In the genomic region with DNA sequence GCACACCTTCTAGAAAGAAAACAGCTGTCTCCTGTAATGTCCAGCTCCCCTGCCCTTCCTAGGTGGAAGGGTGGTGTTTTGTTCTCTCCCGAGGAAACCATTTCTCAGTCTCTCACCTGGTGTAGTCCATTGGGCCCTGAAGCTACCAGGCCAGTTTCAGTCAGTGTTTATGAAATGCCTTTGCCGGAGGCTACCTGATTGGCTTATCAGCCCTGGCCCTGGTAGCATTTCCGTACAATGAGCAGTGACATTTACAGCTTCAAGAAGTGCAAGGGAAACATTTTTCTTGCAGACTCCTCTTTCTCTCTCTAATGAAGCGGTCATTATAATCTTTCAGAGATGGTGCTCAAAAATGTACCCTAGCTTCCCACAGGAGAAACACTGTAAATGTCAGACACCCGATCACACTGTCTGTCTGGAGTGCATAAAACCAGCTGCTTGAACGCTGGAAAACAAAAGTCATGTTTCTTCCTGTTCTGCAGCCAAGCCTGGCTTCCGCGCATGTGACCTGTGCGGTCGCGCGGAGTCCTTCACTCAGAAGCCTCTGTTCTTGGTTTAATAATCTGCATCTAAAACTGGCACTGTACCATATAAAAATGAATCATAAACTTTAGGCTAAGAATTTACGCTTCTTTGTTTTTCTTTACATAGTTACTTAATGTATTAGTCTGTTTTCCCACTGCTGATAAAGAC, we compare ENCODE assay signal across 17 cellular contexts. TPM values are rescaled to one million over a fixed set of nuclear protein-coding genes. Genes with fewer than 3 reads are reported as not detected.
DNase-seq lines count a peak whose midpoint lies in the region; ATAC-seq and TF ChIP-seq lines count a peak whose summit lies in the region.
"Had no signal": no experiment of that assay in that cellular context is flagged by ENCODE, and none has a peak within 500 bp of the region (broad histone marks: within the 10 kb centered on the region; RNA-seq: fewer than 3 reads in every experiment).

No MANE protein-coding gene starts in this region.

- H3K4me3 ChIP-seq in SJCRH30 = no peak overlapping the region
- H3K4me3 ChIP-seq in stomach = peak overlapping the region in 1 of 4 donors; percentile 3
- H3K4me3 ChIP-seq: smooth muscle cell, suprapubic skin had no signal

- no peak for ATAC-seq in activated naive CD4-positive, alpha-beta T cell treated with anti-CD3 and anti-CD28 coated beads, Interleukin-2, amount 50 U/mL, for 72 hours
- ATAC-seq in GM19463 (IDR thresholded peaks at IDR 0.05; ENCODE audit: unreplicated experiment) (no peak), HG03571 (IDR thresholded peaks at IDR 0.05; ENCODE audit: unreplicated experiment) (no peak)

- no peaks in the 10 kb centered on the region for H3K36me3 Mint-ChIP-seq in activated naive CD4-positive, alpha-beta T cell treated with anti-CD3 and anti-CD28 coated beads, Interleukin-2, amount 50 U/mL, for 72 hours
- H3K36me3 Mint-ChIP-seq: CD4-positive, alpha-beta memory T cell had no signal

- peak overlapping the region; percentile 63 for H3K27ac ChIP-seq in SJCRH30
- peak overlapping the region in 4 of 5 donors; percentile 27 to 77 (median 42) for H3K27ac ChIP-seq in stomach
- H3K27ac ChIP-seq: suprapubic skin had no signal

- no peak for TF ChIP-seq POLR2A in stomach (IDR thresholded peaks at IDR 0.05)

- peaks cover 0 to 6% of the 10 kb centered on the region in 2 donors for H3K9me3 Mint-ChIP-seq in activated naive CD4-positive, alpha-beta T cell treated with anti-CD3 and anti-CD28 coated beads, Interleukin-2, amount 50 U/mL, for 72 hours
- H3K9me3 Mint-ChIP-seq: activated CD4-positive, alpha-beta memory T cell treated with anti-CD3 and anti-CD28 coated beads, Interleukin-2, amount 10 ng/mL, durations not matched to agents 7 days and 5 days; neural crest cell had no signal

- no peaks in the 10 kb centered on the region for H3K27me3 ChIP-seq in SJCRH30
- peaks cover 0 to 16% (median 0%) of the 10 kb centered on the region in 3 donors for H3K27me3 ChIP-seq in stomach

- TF ChIP-seq CTCF in stomach (IDR thresholded peaks at IDR 0.05) = no peak

- H3K4me1 ChIP-seq in SJCRH30 (peaks cover 17% of the 10 kb centered on the region), stomach (no peaks in the 10 kb centered on the region)

- intact Hi-C loops in stomach (cut with DNase I; ENCODE audit: low total_unique reads) = no loop called here

- no peak for TF ChIP-seq EP300 in stomach (IDR thresholded peaks at IDR 0.05)

- H3K27ac Mint-ChIP-seq in activated naive CD4-positive, alpha-beta T cell treated with anti-CD3 and anti-CD28 coated beads, Interleukin-2, amount 50 U/mL, for 72 hours = no peak overlapping the region
- H3K27ac Mint-ChIP-seq: activated CD4-positive, alpha-beta memory T cell treated with anti-CD3 and anti-CD28 coated beads, Interleukin-2, amount 10 ng/mL, durations not matched to agents 7 days and 5 days had no signal

- H3K9me3 ChIP-seq in SJCRH30 (replicated peaks) (0 out of 2 replicates have a peak, but pooled peaks cover 6% of the 10 kb centered on the region), stomach (peaks cover 0 to 10% (median 9%) of the 10 kb centered on the region in 4 donors)
- H3K9me3 ChIP-seq: suprapubic skin had no signal

- peak; percentile 24 for DNase-seq in activated naive CD4-positive, alpha-beta T cell treated with Interleukin-2 at 50 U/mL for 16 hours
- DNase-seq in activated naive CD4-positive, alpha-beta T cell treated with anti-CD3 and anti-CD28 coated beads, Interleukin-2, amount 50 U/mL, for 72 hours (ENCODE audit: low spot score in 2 of 2) = no peak
- DNase-seq in SJCRH30 (no peak), foreskin melanocyte (peak; percentile 92), stomach (peak; percentile 40)
- DNase-seq: activated CD4-positive, alpha-beta memory T cell treated with anti-CD3 and anti-CD28 coated beads, Interleukin-2, amount 10 ng/mL, durations not matched to agents 7 days and 5 days; aorta; hypothalamus; mesenchymal stem cell; NCI-H2029; stimulated activated CD4-positive, alpha-beta T cell treated with anti-CD3 and anti-CD28 coated beads, Interleukin-4, amount 100 ng/mL, for 1 hour had no signal

- 26 to 51% (median 34%) methylated on average over 11 to 13 of the region's 13 CpGs for WGBS in stomach, 5 donors

- H3K36me3 ChIP-seq in SJCRH30 (no peaks in the 10 kb centered on the region), stomach (no peaks in the 10 kb centered on the region)
- H3K36me3 ChIP-seq: suprapubic skin had no signal

RNA-seq across cellular contexts. Expression of a gene that starts 28.4 kb away (rescaled TPM):
- 10 to 100 TPM; 12.3 to 20.8 TPM for total RNA-seq in activated naive CD4-positive, alpha-beta T cell treated with anti-CD3 and anti-CD28 coated beads, Interleukin-2, amount 50 U/mL, for 72 hours
- 18.1 and 20.3 TPM in 2 replicates for total RNA-seq in SJCRH30 (2014; rRNA removed; shearing (Covaris generic))
- total RNA-seq in stomach = 10 to 100 TPM in 2 of 5 donors, 1 to 10 TPM in 3; 1.2 to 24.8 (median 4.9) TPM
- polyA plus RNA-seq in stomach = 1 to 10 TPM; 6.6 to 9.9 (median 8.9) TPM

Comparison
In these comparisons a context has a peak if more than half of its experiments do, and no peak if none do; other contexts are left out.
1. DNase-seq: peak in activated naive CD4-positive, alpha-beta T cell treated with Interleukin-2 at 50 U/mL for 16 hours (single experiment), foreskin melanocyte (single experiment) and stomach (single experiment); none in activated naive CD4-positive, alpha-beta T cell treated with anti-CD3 and anti-CD28 coated beads, Interleukin-2, amount 50 U/mL, for 72 hours (0 of 2) and SJCRH30 (0 of 2).